ENCODE assay signal across 1 cellular context in genomic region chr16:57660715-57661463, GRCh38.
TF ChIP-seq lines count a peak whose summit lies in the region.

No MANE protein-coding gene starts in this region.

TF ChIP-seq in HepG2, 621 proteins besides CTCF, POLR2A, EP300 and RAD21 (continued from another document and continues in another):
- TF ChIP-seq EZH2 (conservative IDR thresholded peaks at IDR 0.05; ENCODE audit: low read depth, low read length) (no peak), NFKB2 (CRISPR knock-in tag; IDR thresholded peaks at IDR 0.05; ENCODE audit: borderline replicate concordance) (no peak; the same call in 1 of the 2 replicates), ZNF691 (CRISPR knock-in tag; IDR thresholded peaks at IDR 0.05; ENCODE audit: borderline replicate concordance, low read depth) (0 out of 2 replicates have a peak, but pooled peaks have one; percentile 25), RNF219 (CRISPR knock-in tag; IDR thresholded peaks at IDR 0.05) (no peak), ZSCAN9 (CRISPR knock-in tag; IDR thresholded peaks at IDR 0.05; ENCODE audit: borderline replicate concordance) (0 out of 2 replicates have a peak, but pooled peaks have one; percentile 22), HNRNPLL (IDR thresholded peaks at IDR 0.05; ENCODE audit: low read depth, low read length, poor library complexity, severe bottlenecking) (no peak), ZNF446 (CRISPR knock-in tag; IDR thresholded peaks at IDR 0.05) (no peak), ZNF251 (CRISPR knock-in tag; IDR thresholded peaks at IDR 0.05) (no peak), ZZZ3 (CRISPR knock-in tag; IDR thresholded peaks at IDR 0.05; ENCODE audit: borderline replicate concordance) (no peak), ZNF891 (CRISPR knock-in tag; IDR thresholded peaks at IDR 0.05) (no peak), NR1H2 (CRISPR knock-in tag; IDR thresholded peaks at IDR 0.05; ENCODE audit: borderline replicate concordance, low read depth) (no peak), NCOR1 (IDR thresholded peaks at IDR 0.05; ENCODE audit: borderline replicate concordance, low read length) (no peak), ARID2 (CRISPR knock-in tag; IDR thresholded peaks at IDR 0.05; ENCODE audit: borderline replicate concordance) (no peak), ZSCAN30 (CRISPR knock-in tag; IDR thresholded peaks at IDR 0.05) (no peak), ZNF367 (CRISPR knock-in tag; IDR thresholded peaks at IDR 0.05; ENCODE audit: borderline replicate concordance) (no peak), ZNF567 (CRISPR knock-in tag; IDR thresholded peaks at IDR 0.05; ENCODE audit: borderline replicate concordance) (no peak; the same call in 1 of the 2 replicates), POGZ (CRISPR knock-in tag; IDR thresholded peaks at IDR 0.05) (peak; percentile 67), GMEB1 (CRISPR knock-in tag; IDR thresholded peaks at IDR 0.05; ENCODE audit: borderline replicate concordance) (no peak), ZNF142 (CRISPR knock-in tag; IDR thresholded peaks at IDR 0.05) (no peak), ZXDC (CRISPR knock-in tag; IDR thresholded peaks at IDR 0.05) (no peak), DBP (CRISPR knock-in tag; IDR thresholded peaks at IDR 0.05; ENCODE audit: not compliant biosample characterization) (no peak), CREBL2 (CRISPR knock-in tag; IDR thresholded peaks at IDR 0.05; ENCODE audit: borderline replicate concordance) (no peak), GFI1 (CRISPR knock-in tag; IDR thresholded peaks at IDR 0.05; ENCODE audit: borderline replicate concordance) (no peak), ZNF274 (CRISPR knock-in tag; IDR thresholded peaks at IDR 0.05) (peak; percentile 76; the same call in 1 of the 2 replicates), ATAD3A (CRISPR knock-in tag; IDR thresholded peaks at IDR 0.05) (no peak), DDIT3 (CRISPR knock-in tag; IDR thresholded peaks at IDR 0.05) (no peak), KDM6A (CRISPR knock-in tag; IDR thresholded peaks at IDR 0.05; ENCODE audit: low read depth) (no peak), LCORL (IDR thresholded peaks at IDR 0.05) (no peak), LCORL (CRISPR knock-in tag; IDR thresholded peaks at IDR 0.05) (no peak; the same call in 1 of the 2 replicates), ZNF503 (CRISPR knock-in tag; IDR thresholded peaks at IDR 0.05) (no peak), ZSCAN20 (CRISPR knock-in tag; IDR thresholded peaks at IDR 0.05; ENCODE audit: borderline replicate concordance) (no peak), MTA3 (CRISPR knock-in tag; IDR thresholded peaks at IDR 0.05) (no peak), HMG20A (CRISPR knock-in tag; IDR thresholded peaks at IDR 0.05; ENCODE audit: borderline replicate concordance) (no peak; the same call in 1 of the 2 replicates), ZNF784 (CRISPR knock-in tag; IDR thresholded peaks at IDR 0.05; ENCODE audit: borderline replicate concordance) (no peak), DZIP1 (CRISPR knock-in tag; IDR thresholded peaks at IDR 0.05) (no peak)
